In genomic region chr14:76581592-76581991, GRCh38 we compare ENCODE assay signal across 14 cellular contexts.
DNase-seq lines count a peak whose midpoint lies in the region; ATAC-seq and TF ChIP-seq lines count a peak whose summit lies in the region.
"Had no signal": no experiment of that assay in that cellular context is flagged by ENCODE, and none has a peak within 500 bp of the region (broad histone marks: within the 10 kb centered on the region; RNA-seq: fewer than 3 reads in every experiment).

No MANE protein-coding gene starts in this region.

- DNase-seq in DMS53 (lab: John Stamatoyannopoulos, UW) (peak; percentile 32), DMS53 treated with DMSO at 0.1 percent for 48 hours (lab: John Stamatoyannopoulos, UW; ENCODE audit: unreplicated experiment) (no peak), SHP77 (lab: John Stamatoyannopoulos, UW) (peak; percentile 15 to 17), SHP77 treated with DMSO at 0.1 percent for 48 hours (lab: John Stamatoyannopoulos, UW) (no peak), epithelial cell of esophagus (ENCODE audit: low read depth) (peak; percentile 33), AG08396 (ENCODE audit: low spot score) (no peak)
- DNase-seq: AML-193; CD8-positive, alpha-beta memory T cell; DMS79; H7 had no signal

- TF ChIP-seq CTCF in epithelial cell of esophagus (IDR thresholded peaks at IDR 0.05; ENCODE audit: insufficient read depth, low read depth, low read length, missing control alignments) = no peak

- no peak overlapping the region for H3K4me3 ChIP-seq in epithelial cell of esophagus (ENCODE audit: low read length)
- H3K4me3 ChIP-seq: BLaER1, GM12878, GM23338 had no signal

- ATAC-seq in GM18520 (IDR thresholded peaks at IDR 0.05; ENCODE audit: unreplicated experiment) = no peak
- ATAC-seq: GM12878, GM23338 had no signal

Comparison
In these comparisons a context has a peak if more than half of its experiments do, and no peak if none do; other contexts are left out.
1. DNase-seq: peak in DMS53 (single experiment), SHP77 (2 of 2) and epithelial cell of esophagus (single experiment); none in DMS53 treated with DMSO at 0.1 percent for 48 hours (single experiment), SHP77 treated with DMSO at 0.1 percent for 48 hours (single experiment) and AG08396 (single experiment).